In the genomic region with DNA sequence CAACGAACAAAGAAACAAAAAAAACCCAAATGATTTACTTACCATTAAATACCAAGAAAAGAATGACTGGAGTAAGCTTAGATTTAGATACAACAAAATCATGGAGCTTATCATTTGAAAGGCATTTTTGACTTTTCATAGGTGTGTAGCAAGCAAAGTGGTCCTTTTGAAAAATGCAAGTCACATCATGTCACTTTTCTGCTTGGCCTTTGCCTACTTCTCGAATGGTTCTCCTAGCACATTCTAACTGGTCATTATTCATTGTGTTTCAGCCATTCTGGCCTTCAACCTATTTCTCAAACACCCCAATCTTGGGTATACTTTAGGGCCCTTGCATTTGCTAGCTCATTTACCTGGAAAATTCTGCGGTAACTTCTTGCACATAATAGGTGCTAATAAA, we compare ENCODE assay signal across 2 cellular contexts.
TF ChIP-seq lines count a peak whose summit lies in the region.

No MANE protein-coding gene starts in this region.

TF ChIP-seq in IMR-90, 13 proteins besides CTCF, POLR2A, EP300 and RAD21:
- TF ChIP-seq NFE2L2 (IDR thresholded peaks at IDR 0.05; ENCODE audit: low read depth, low read length) (no peak), MAZ (IDR thresholded peaks at IDR 0.05; ENCODE audit: borderline replicate concordance, low read depth, low read length) (no peak), MXI1 (IDR thresholded peaks at IDR 0.05; ENCODE audit: borderline replicate concordance, low read depth, low read length) (no peak), RCOR1 (IDR thresholded peaks at IDR 0.05; ENCODE audit: insufficient replicate concordance, low read length) (no peak), CEBPB (IDR thresholded peaks at IDR 0.05; ENCODE audit: low read depth, low read length) (no peak), FOS (IDR thresholded peaks at IDR 0.05; ENCODE audit: low read depth, low read length) (no peak)

TF ChIP-seq in GM12878, 131 proteins besides CTCF, POLR2A, EP300 and RAD21:
- TF ChIP-seq BACH1 (IDR thresholded peaks at IDR 0.05; ENCODE audit: borderline replicate concordance): no peak
- TF ChIP-seq, protein P1, sequence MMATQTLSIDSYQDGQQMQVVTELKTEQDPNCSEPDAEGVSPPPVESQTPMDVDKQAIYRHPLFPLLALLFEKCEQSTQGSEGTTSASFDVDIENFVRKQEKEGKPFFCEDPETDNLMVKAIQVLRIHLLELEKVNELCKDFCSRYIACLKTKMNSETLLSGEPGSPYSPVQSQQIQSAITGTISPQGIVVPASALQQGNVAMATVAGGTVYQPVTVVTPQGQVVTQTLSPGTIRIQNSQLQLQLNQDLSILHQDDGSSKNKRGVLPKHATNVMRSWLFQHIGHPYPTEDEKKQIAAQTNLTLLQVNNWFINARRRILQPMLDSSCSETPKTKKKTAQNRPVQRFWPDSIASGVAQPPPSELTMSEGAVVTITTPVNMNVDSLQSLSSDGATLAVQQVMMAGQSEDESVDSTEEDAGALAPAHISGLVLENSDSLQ (IDR thresholded peaks at IDR 0.05): no peak
- TF ChIP-seq YY1 (IDR thresholded peaks at IDR 0.05; ENCODE audit: low read depth, low read length): no peak
- no peak for TF ChIP-seq FOXK2 (IDR thresholded peaks at IDR 0.05)
- no peak for TF ChIP-seq MEF2A (IDR thresholded peaks at IDR 0.05; ENCODE audit: insufficient read depth, low read depth, low read length)
- TF ChIP-seq, protein P2, sequence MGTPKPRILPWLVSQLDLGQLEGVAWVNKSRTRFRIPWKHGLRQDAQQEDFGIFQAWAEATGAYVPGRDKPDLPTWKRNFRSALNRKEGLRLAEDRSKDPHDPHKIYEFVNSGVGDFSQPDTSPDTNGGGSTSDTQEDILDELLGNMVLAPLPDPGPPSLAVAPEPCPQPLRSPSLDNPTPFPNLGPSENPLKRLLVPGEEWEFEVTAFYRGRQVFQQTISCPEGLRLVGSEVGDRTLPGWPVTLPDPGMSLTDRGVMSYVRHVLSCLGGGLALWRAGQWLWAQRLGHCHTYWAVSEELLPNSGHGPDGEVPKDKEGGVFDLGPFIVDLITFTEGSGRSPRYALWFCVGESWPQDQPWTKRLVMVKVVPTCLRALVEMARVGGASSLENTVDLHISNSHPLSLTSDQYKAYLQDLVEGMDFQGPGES (IDR thresholded peaks at IDR 0.05): no peak
- no peak for TF ChIP-seq PML (IDR thresholded peaks at IDR 0.05; ENCODE audit: low read length)
- no peak for TF ChIP-seq RBBP5 (conservative IDR thresholded peaks at IDR 0.05)
- TF ChIP-seq CHD1 (IDR thresholded peaks at IDR 0.05; ENCODE audit: low read depth, low read length): no peak
- no peak for TF ChIP-seq SIN3A (IDR thresholded peaks at IDR 0.05; ENCODE audit: low read depth, low read length)
- TF ChIP-seq SPI1 (IDR thresholded peaks at IDR 0.05; ENCODE audit: borderline replicate concordance, insufficient read depth, low read depth, low read length): no peak
- no peak for TF ChIP-seq TCF3 (IDR thresholded peaks at IDR 0.05; ENCODE audit: borderline replicate concordance, insufficient read depth, low read depth, low read length)
- no peak for TF ChIP-seq PAX5 (IDR thresholded peaks at IDR 0.05; ENCODE audit: borderline replicate concordance, low read depth, low read length)
- TF ChIP-seq WRNIP1 (IDR thresholded peaks at IDR 0.05; ENCODE audit: borderline replicate concordance, low read depth, low read length): no peak
- TF ChIP-seq, protein P3, sequence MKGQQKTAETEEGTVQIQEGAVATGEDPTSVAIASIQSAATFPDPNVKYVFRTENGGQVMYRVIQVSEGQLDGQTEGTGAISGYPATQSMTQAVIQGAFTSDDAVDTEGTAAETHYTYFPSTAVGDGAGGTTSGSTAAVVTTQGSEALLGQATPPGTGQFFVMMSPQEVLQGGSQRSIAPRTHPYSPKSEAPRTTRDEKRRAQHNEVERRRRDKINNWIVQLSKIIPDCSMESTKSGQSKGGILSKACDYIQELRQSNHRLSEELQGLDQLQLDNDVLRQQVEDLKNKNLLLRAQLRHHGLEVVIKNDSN (IDR thresholded peaks at IDR 0.05; ENCODE audit: borderline replicate concordance, extremely low read length, insufficient read depth, low read depth, low read length): no peak
TF ChIP-seq in GM12878: peak in this region for 0.
